In genomic region chr5:176743136-176743827, GRCh38 we compare ENCODE assay signal across 11 cellular contexts.
DNase-seq lines count a peak whose midpoint lies in the region; ATAC-seq lines count a peak whose summit lies in the region.
"Had no signal": no experiment of that assay in that cellular context is flagged by ENCODE, and none has a peak within 500 bp of the region (broad histone marks: within the 10 kb centered on the region; RNA-seq: fewer than 3 reads in every experiment).

No MANE protein-coding gene starts in this region.

- H2AFZ ChIP-seq in ACC112 (ENCODE audit: low read length, unreplicated experiment) (peak overlapping the region; percentile 37), mesenchymal stem cell (ENCODE audit: low read depth, low read length) (no peak overlapping the region)
- H2AFZ ChIP-seq: PC-9 had no signal

- H3K4me1 ChIP-seq in ACC112 (ENCODE audit: control insufficient read depth, insufficient read depth, low read length, unreplicated experiment) (no peaks in the 10 kb centered on the region), HUES6 (ENCODE audit: control insufficient read depth, insufficient read depth, low read length) (peaks cover 47% of the 10 kb centered on the region), mesenchymal stem cell (ENCODE audit: control insufficient read depth, insufficient read depth, low read depth, low read length) (peaks cover 24% of the 10 kb centered on the region), HAP-1 (no peaks in the 10 kb centered on the region)

- H3K27me3 ChIP-seq in ACC112 (ENCODE audit: insufficient read depth, low read length) (peaks cover 96% of the 10 kb centered on the region), HUES6 (ENCODE audit: control insufficient read depth, insufficient read depth, low read length) (peaks cover 46% of the 10 kb centered on the region), mesenchymal stem cell (ENCODE audit: control insufficient read depth in 1 of 2, insufficient read depth in 1 of 2, low read length in 2 of 2) (peaks cover 70 to 97% of the 10 kb centered on the region in 2 experiments), HAP-1 (ENCODE audit: low read depth) (peaks cover 4% of the 10 kb centered on the region; the same call in 1 of the 2 replicates)

- no peak overlapping the region for H2BK120ac ChIP-seq in mesenchymal stem cell (ENCODE audit: low read depth, low read length)

- H2AK5ac ChIP-seq in mesenchymal stem cell (ENCODE audit: low read length, severe bottlenecking) = no peak overlapping the region

- H3K79me2 ChIP-seq in ACC112 (ENCODE audit: control insufficient read depth, insufficient read depth, low read length, unreplicated experiment) = no peaks in the 10 kb centered on the region

- H2BK12ac ChIP-seq in mesenchymal stem cell (ENCODE audit: low read length in 2 of 2) = no peak overlapping the region

- no peak overlapping the region for H3K14ac ChIP-seq in mesenchymal stem cell (ENCODE audit: low read length in 2 of 2)

- H3K18ac ChIP-seq in mesenchymal stem cell (ENCODE audit: low read depth in 1 of 2, low read length in 2 of 2) = no peak overlapping the region

- H2BK15ac ChIP-seq in mesenchymal stem cell (ENCODE audit: low read depth, poor library complexity, severe bottlenecking) = no peak overlapping the region

- H3K27ac ChIP-seq in ACC112 (ENCODE audit: low read depth, low read length) = no peak overlapping the region
- no peak overlapping the region for H3K27ac ChIP-seq in HUES6 (ENCODE audit: low read depth, low read length)
- no peak overlapping the region for H3K27ac ChIP-seq in mesenchymal stem cell (ENCODE audit: low read length, poor library complexity, severe bottlenecking)
- H3K27ac ChIP-seq: PC-9, sigmoid colon had no signal

- peak overlapping the region; percentile 80 for H3K4me2 ChIP-seq in mesenchymal stem cell (ENCODE audit: low read length, poor library complexity, severe bottlenecking)
- H3K4me2 ChIP-seq: PC-9 had no signal

- no peaks in the 10 kb centered on the region for H3K79me1 ChIP-seq in mesenchymal stem cell (replicated peaks; ENCODE audit: low read length, poor library complexity, severe bottlenecking)

- H4K8ac ChIP-seq in mesenchymal stem cell (ENCODE audit: low read length) = no peak overlapping the region

- H3K9ac ChIP-seq in HUES6 (ENCODE audit: low read length) = peak overlapping the region; percentile 17
- H3K9ac ChIP-seq in mesenchymal stem cell (ENCODE audit: low read length) = no peak overlapping the region

- H2BK5ac ChIP-seq in mesenchymal stem cell (ENCODE audit: low read depth, low read length, poor library complexity, severe bottlenecking) = no peak overlapping the region

- no peak for ATAC-seq in HG02588 (IDR thresholded peaks at IDR 0.05; ENCODE audit: unreplicated experiment)

- H3K4me3 ChIP-seq in ACC112 (ENCODE audit: low read depth, low read length) (peak overlapping the region; percentile 59), HUES6 (ENCODE audit: low read depth, low read length) (peak overlapping the region; percentile 60), mesenchymal stem cell (ENCODE audit: insufficient read depth in 1 of 2, low read depth in 1 of 2, low read length in 2 of 2) (peak overlapping the region in 1 of 2 experiments; percentile 47), HAP-1 (no peak overlapping the region)
- H3K4me3 ChIP-seq: PC-9 had no signal

- in situ Hi-C loops in HAP-1 (cut with MboI; ENCODE audit: low sequenced_read_pairs) = no loop called here

- H3K23ac ChIP-seq in mesenchymal stem cell (ENCODE audit: low read length in 2 of 2) = peak overlapping the region in 1 of 2 experiments; percentile 73

- H3K9me3 ChIP-seq in HUES6 (ENCODE audit: control insufficient read depth, insufficient read depth, low read depth, low read length) = no peaks in the 10 kb centered on the region
- no peaks in the 10 kb centered on the region for H3K9me3 ChIP-seq in mesenchymal stem cell (ENCODE audit: control insufficient read depth, low read length)
- H3K9me3 ChIP-seq in HAP-1 = no peaks in the 10 kb centered on the region
- H3K9me3 ChIP-seq: sigmoid colon had no signal

- H3K36me3 ChIP-seq in ACC112 (ENCODE audit: insufficient read depth, low read length) = no peaks in the 10 kb centered on the region
- H3K36me3 ChIP-seq in HUES6 (ENCODE audit: control insufficient read depth, insufficient read depth, low read length) = no peaks in the 10 kb centered on the region
- H3K36me3 ChIP-seq in mesenchymal stem cell (ENCODE audit: control insufficient read depth in 1 of 2, insufficient read depth in 2 of 2, low read depth in 1 of 2, low read length in 2 of 2) = no peaks in the 10 kb centered on the region
- H3K36me3 ChIP-seq in HAP-1 (replicated peaks) = no peaks in the 10 kb centered on the region
- H3K36me3 ChIP-seq: sigmoid colon had no signal

- H3K4ac ChIP-seq in mesenchymal stem cell (ENCODE audit: low read depth in 1 of 2, low read length in 2 of 2) = no peak overlapping the region

- 5% methylated on average over 39 of the region's 52 CpGs for WGBS in mesenchymal stem cell

- H4K91ac ChIP-seq in mesenchymal stem cell (ENCODE audit: low read length) = no peak overlapping the region

- peak; percentile 72 for DNase-seq in cerebellar cortex (ENCODE audit: low spot score)
- DNase-seq in mesenchymal stem cell = no peak
- no peak for DNase-seq in T-helper 9 cell
- no peak for DNase-seq in HAP-1 (ENCODE audit: low spot score in 2 of 2)
- DNase-seq in mucosa of gallbladder (ENCODE audit: low spot score) = no peak
- DNase-seq: activated CD4-positive, alpha-beta T cell treated with anti-CD3 and anti-CD28 coated beads, Interleukin-2, amount 10 ng/mL, durations not matched to agents 24 days and 14 days; PC-9; sigmoid colon had no signal
